16 cellular contexts compared by ENCODE assay signal in the genomic region with DNA sequence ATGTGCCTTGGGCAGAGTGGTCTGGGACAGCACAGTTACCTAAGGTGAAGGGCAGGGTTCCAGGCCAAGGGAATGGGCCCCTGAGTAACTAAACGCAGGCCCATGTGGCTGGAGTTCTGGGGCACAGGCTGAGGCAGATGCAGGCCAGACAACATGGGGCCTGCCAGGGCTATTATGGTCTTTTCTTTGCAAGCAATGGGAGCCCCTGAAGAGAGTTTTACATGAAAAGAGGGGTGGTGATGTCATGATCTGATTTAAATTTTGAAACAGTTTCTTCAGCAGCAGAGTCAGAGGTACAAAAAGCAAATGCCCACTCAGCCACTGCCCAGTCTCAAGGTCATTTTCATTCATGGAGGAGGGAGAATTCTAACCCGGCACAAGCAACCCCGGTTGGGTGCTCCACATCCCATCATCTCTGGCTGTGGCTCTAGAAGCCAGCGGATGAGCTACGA. TPM values are rescaled to one million over a fixed set of nuclear protein-coding genes. Genes with fewer than 3 reads are reported as not detected.
"Had no signal": no experiment of that assay in that cellular context is flagged by ENCODE, and none has a peak within 500 bp of the region (broad histone marks: within the 10 kb centered on the region; RNA-seq: fewer than 3 reads in every experiment).

No MANE protein-coding gene starts in this region.

- FAIRE-seq: keratinocyte had no signal

- H3K36me3 ChIP-seq: uterus had no signal

- DNase-seq: activated CD4-positive, alpha-beta memory T cell treated with anti-CD3 and anti-CD28 coated beads for 36 hours; activated effector memory CD4-positive, alpha-beta T cell treated with anti-CD3 and anti-CD28 coated beads, Interleukin-2, amount 50 U/mL, for 16 hours; activated T-cell treated with anti-CD3 and anti-CD28 coated beads, Interleukin-2, amount 50 U/mL, for 4 hours; central memory CD4-positive, alpha-beta T cell; effector memory CD4-positive, alpha-beta T cell; foreskin keratinocyte; stimulated activated CD4-positive, alpha-beta T cell treated with anti-CD3 and anti-CD28 coated beads, Interleukin-2, amount 100 ng/mL, for 48 hours; stimulated activated naive B cell treated with anti-CD40 and anti-IgM and Interleukin-4, amounts not matched to agents 10 μg/mL and 1 μg/mL and 100 μg/mL, for 72 hours; tibial artery; uterus had no signal

- H3K4me3 ChIP-seq: coronary artery, tibial artery, uterus had no signal

- H3K9me3 ChIP-seq: tibial artery, uterus had no signal

- ATAC-seq: activated naive CD4-positive, alpha-beta T cell treated with anti-CD3 and anti-CD28 coated beads, Interleukin-2, amount 50 U/mL, for 72 hours; activated T-cell treated with anti-CD3 and anti-CD28 coated beads, Interleukin-2, amount 50 U/mL, for 4 hours; foreskin keratinocyte; left lobe of liver; stimulated activated naive B cell treated with anti-CD40 and anti-IgM and Interleukin-4, amounts not matched to agents 10 μg/mL and 1 μg/mL and 100 μg/mL, for 72 hours had no signal

- H3K27ac ChIP-seq: coronary artery, foreskin keratinocyte, tibial artery, uterus had no signal

- H3K4me1 ChIP-seq: foreskin keratinocyte had no signal

- H3K27me3 ChIP-seq: foreskin keratinocyte, tibial artery, uterus had no signal

RNA-seq across cellular contexts. Expression of a gene that starts 58.4 kb away (rescaled TPM):
- total RNA-seq: activated CD4-positive, alpha-beta memory T cell treated with anti-CD3 and anti-CD28 coated beads for 36 hours; activated naive CD4-positive, alpha-beta T cell treated with anti-CD3 and anti-CD28 coated beads, Interleukin-2, amount 50 U/mL, for 72 hours; activated T-cell treated with anti-CD3 and anti-CD28 coated beads, Interleukin-2, amount 50 U/mL, for 4 hours; foreskin keratinocyte; left lobe of liver; lung microvascular endothelial cell; T-helper 1 cell treated with Interleukin-12 subunit alpha and Interleukin-12 subunit beta and Interleukin-4 antibody, amounts not matched to agents 30 ng/mL and 1 ng/mL, for 36 hours; uterus had no signal
- polyA plus RNA-seq: foreskin keratinocyte, keratinocyte had no signal
